In the genomic region with DNA sequence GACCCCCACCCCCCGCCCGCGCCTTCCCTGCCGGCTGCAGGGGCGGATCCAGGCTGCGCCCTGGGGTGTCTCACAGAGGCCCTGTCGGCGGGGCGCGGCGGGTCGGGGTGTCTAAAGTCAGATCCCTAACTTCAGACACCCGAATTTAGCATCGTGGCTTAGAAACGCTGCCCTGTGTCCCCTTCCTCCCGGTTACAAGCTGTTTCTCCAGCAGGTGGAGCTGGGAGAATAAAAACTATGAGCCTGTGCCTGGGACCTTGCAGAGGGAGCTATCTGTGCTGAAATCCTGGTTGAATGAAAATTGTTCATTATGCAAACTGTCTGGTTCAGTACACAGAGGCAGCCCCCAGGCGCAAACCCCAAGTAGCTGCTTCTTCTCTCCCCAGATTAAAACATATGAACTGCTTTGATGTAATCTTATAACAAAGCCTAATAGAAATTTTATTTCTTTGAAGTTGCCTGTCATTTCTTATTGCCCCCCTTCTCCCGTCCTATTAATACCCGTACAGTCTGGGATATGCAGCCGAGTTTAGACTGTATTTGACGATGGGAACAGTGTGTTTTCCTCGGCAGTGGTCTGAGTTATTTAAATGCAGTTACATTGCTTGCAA, we compare ENCODE assay signal across 8 cellular contexts.
A peak's percentile ranks its signal among the peaks of the same experiment; 100 is the strongest.
DNase-seq lines count a peak whose midpoint lies in the region; ATAC-seq, FAIRE-seq and TF ChIP-seq lines count a peak whose summit lies in the region.

No MANE protein-coding gene starts in this region.

- TF ChIP-seq RAD21 in K562 (CRISPR knock-in tag; conservative IDR thresholded peaks at IDR 0.05 in 1 of 2, IDR thresholded peaks at IDR 0.05 in 1 of 2), result peak; percentile 71 to 84

- no peak for TF ChIP-seq EP300 in K562 (IDR thresholded peaks at IDR 0.05; ENCODE audit: low read length)

- ATAC-seq in K562 (peak; percentile 92), sciatic nerve (peak; percentile 93), HG02642 (IDR thresholded peaks at IDR 0.05; ENCODE audit: poor library complexity, unreplicated experiment) (no peak), GM21529 (IDR thresholded peaks at IDR 0.05; ENCODE audit: unreplicated experiment) (no peak)

- H3K9me3 ChIP-seq in K562 (replicated peaks; ENCODE audit: control insufficient read depth, insufficient read depth, low read depth, low read length), result no peaks in the 10 kb centered on the region
- H3K9me3 ChIP-seq in iPS DF 6.9 (ENCODE audit: control insufficient read depth, insufficient read depth, low read length), result no peaks in the 10 kb centered on the region

- H3K9ac ChIP-seq in K562 (ENCODE audit: insufficient read depth in 1 of 2, low read depth in 2 of 2, low read length in 2 of 2), result no peak overlapping the region

- 11% methylated on average over 8 of the region's 22 CpGs for WGBS in K562 (ENCODE audit: insufficient coverage, low coverage, missing lambda C conversion rate)
- WGBS in iPS DF 6.9 (ENCODE audit: insufficient coverage, insufficient read length), result no CpG with 5 or more reads among the region's 22 CpGs

- H2AFZ ChIP-seq in K562 (ENCODE audit: low read depth, low read length), result no peak overlapping the region

- no peak overlapping the region for H3K4me2 ChIP-seq in K562 (ENCODE audit: insufficient read depth, low read length)

- no peaks in the 10 kb centered on the region for H3K36me3 ChIP-seq in K562 (ENCODE audit: control insufficient read depth, insufficient read depth, low read length)
- no peaks in the 10 kb centered on the region for H3K36me3 ChIP-seq in iPS DF 6.9 (ENCODE audit: control insufficient read depth, insufficient read depth, low read length)

- no peaks in the 10 kb centered on the region for H3K9me1 ChIP-seq in K562 (ENCODE audit: control insufficient read depth, insufficient read depth, low read length)

- POLR2A ChIA-PET in K562 (lab: Yijun Ruan, JAX), result interaction anchor here (0.6 to 0.9 kb wide), 2 partner anchors 16 to 83 kb away, joined by 3 read pairs; no protein-coding TSS in a partner anchor

- H3K4me1 ChIP-seq in K562 (replicated peaks in 1 of 2; ENCODE audit: control insufficient read depth in 2 of 2, insufficient read depth in 2 of 2, low read length in 2 of 2) (peaks cover 0 to 16% of the 10 kb centered on the region in 2 experiments; a peak in 3 of 5 replicates), iPS DF 6.9 (ENCODE audit: control insufficient read depth, insufficient read depth, low read length) (no peaks in the 10 kb centered on the region; the same call in 1 of the 2 replicates)

- no TSS peak for BruUV-seq in K562 (replicated peaks; lab: Mats Ljungman, UMichigan)

- intact Hi-C loops in K562 (cut with micrococcal nuclease), result loop anchor here (2.0 to 5.0 kb wide), 2 partner anchors 122 to 138 kb away; a partner anchor contains a TSS
- intact Hi-C loops in sciatic nerve (cut with DNase I), result loop anchor here (5.0 to 10.0 kb wide), 2 partner anchors 116 to 333 kb away; a partner anchor contains a TSS

- FAIRE-seq in K562 (lab: Jason Lieb, UNC), result peak; percentile 79

- TF ChIP-seq POLR2A in K562 (conservative IDR thresholded peaks at IDR 0.05), result no peak

- no peaks in the 10 kb centered on the region for H4K20me1 ChIP-seq in K562 (replicated peaks; ENCODE audit: control insufficient read depth, insufficient read depth, low read length)

- TF ChIP-seq CTCF in K562 (IDR thresholded peaks at IDR 0.05 in 2 of 3, conservative IDR thresholded peaks at IDR 0.05 in 1 of 3; ENCODE audit: insufficient read depth in 2 of 3, low read depth in 1 of 3, low read length in 3 of 3), result peak; percentile 58 to 77 (median 75)

- DNase-seq in GF-D8 (lab: John Stamatoyannopoulos, UW), result peak; percentile 2
- peak; percentile 56 for DNase-seq in MV-4-11 (lab: John Stamatoyannopoulos, UW)
- DNase-seq in SK-N-DZ (ENCODE audit: low spot score), result peak; percentile 83
- DNase-seq in K562 (ENCODE audit: extremely low read depth in 1 of 4, low spot score in 3 of 4), result peak; percentile 26 to 68 (median 44)
- DNase-seq in iPS DF 6.9 (ENCODE audit: low read depth, low spot score), result peak; percentile 39
- peak; percentile 72 for DNase-seq in sciatic nerve (ENCODE audit: low spot score)

- in situ Hi-C loops in K562 (cut with MboI), result loop anchor here (5.0 to 25.0 kb wide), 2 partner anchors 123 to 328 kb away; a partner anchor contains a TSS

- H3K27me3 ChIP-seq in K562 (ENCODE audit: control insufficient read depth in 2 of 2, insufficient read depth in 2 of 2, low read length in 2 of 2) (peaks cover 21 to 36% of the 10 kb centered on the region in 2 experiments; a peak in 4 of 5 replicates), iPS DF 6.9 (ENCODE audit: control insufficient read depth, insufficient read depth, low read length) (peaks cover 52% of the 10 kb centered on the region)

- H3K27ac ChIP-seq in K562 (ENCODE audit: extremely low read depth, low read depth, low read length) (no peak overlapping the region), iPS DF 6.9 (ENCODE audit: low read length) (no peak overlapping the region)

- CTCF ChIA-PET in K562 (lab: Yijun Ruan, JAX; ENCODE audit: low intra/inter-chr PET ratio), result interaction anchor here (0.7 to 1.3 kb wide), 4 partner anchors 117 to 336 kb away, joined by 3 to 6 read pairs (median 4); a partner anchor contains a TSS

- H3K4me3 ChIP-seq in K562 (no peak overlapping the region), iPS DF 6.9 (ENCODE audit: low read length) (no peak overlapping the region)

- H3K79me2 ChIP-seq in K562 (ENCODE audit: control insufficient read depth, insufficient read depth, low read length), result no peaks in the 10 kb centered on the region

TF ChIP-seq in K562, 482 proteins besides CTCF, POLR2A, EP300 and RAD21 (continues in another document):
- TF ChIP-seq, protein P1, sequence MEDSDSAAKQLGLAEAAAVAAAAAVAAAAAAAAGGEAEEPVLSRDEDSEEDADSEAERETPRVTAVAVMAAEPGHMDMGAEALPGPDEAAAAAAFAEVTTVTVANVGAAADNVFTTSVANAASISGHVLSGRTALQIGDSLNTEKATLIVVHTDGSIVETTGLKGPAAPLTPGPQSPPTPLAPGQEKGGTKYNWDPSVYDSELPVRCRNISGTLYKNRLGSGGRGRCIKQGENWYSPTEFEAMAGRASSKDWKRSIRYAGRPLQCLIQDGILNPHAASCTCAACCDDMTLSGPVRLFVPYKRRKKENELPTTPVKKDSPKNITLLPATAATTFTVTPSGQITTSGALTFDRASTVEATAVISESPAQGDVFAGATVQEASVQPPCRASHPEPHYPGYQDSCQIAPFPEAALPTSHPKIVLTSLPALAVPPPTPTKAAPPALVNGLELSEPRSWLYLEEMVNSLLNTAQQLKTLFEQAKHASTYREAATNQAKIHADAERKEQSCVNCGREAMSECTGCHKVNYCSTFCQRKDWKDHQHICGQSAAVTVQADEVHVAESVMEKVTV (CRISPR knock-in tag; IDR thresholded peaks at IDR 0.05), result peak; percentile 48; the same call in 1 of the 2 replicates
- TF ChIP-seq SIN3A (IDR thresholded peaks at IDR 0.05; ENCODE audit: borderline replicate concordance in 2 of 2, control insufficient read depth in 1 of 2, low read depth in 2 of 2, low read length in 2 of 2) (no peak), SMC3 (conservative IDR thresholded peaks at IDR 0.05; ENCODE audit: insufficient read depth, low read depth, low read length) (peak; percentile 79), CHCHD3 (CRISPR knock-in tag; IDR thresholded peaks at IDR 0.05) (no peak), ARID2 (IDR thresholded peaks at IDR 0.05) (0 out of 2 replicates have a peak, but pooled peaks have one; percentile 58), STAG1 (CRISPR knock-in tag; IDR thresholded peaks at IDR 0.05; ENCODE audit: borderline replicate concordance) (peak; percentile 53; the same call in 1 of the 2 replicates)
- TF ChIP-seq, protein P2, sequence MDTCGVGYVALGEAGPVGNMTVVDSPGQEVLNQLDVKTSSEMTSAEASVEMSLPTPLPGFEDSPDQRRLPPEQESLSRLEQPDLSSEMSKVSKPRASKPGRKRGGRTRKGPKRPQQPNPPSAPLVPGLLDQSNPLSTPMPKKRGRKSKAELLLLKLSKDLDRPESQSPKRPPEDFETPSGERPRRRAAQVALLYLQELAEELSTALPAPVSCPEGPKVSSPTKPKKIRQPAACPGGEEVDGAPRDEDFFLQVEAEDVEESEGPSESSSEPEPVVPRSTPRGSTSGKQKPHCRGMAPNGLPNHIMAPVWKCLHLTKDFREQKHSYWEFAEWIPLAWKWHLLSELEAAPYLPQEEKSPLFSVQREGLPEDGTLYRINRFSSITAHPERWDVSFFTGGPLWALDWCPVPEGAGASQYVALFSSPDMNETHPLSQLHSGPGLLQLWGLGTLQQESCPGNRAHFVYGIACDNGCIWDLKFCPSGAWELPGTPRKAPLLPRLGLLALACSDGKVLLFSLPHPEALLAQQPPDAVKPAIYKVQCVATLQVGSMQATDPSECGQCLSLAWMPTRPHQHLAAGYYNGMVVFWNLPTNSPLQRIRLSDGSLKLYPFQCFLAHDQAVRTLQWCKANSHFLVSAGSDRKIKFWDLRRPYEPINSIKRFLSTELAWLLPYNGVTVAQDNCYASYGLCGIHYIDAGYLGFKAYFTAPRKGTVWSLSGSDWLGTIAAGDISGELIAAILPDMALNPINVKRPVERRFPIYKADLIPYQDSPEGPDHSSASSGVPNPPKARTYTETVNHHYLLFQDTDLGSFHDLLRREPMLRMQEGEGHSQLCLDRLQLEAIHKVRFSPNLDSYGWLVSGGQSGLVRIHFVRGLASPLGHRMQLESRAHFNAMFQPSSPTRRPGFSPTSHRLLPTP (IDR thresholded peaks at IDR 0.05; ENCODE audit: borderline replicate concordance, extremely low read depth, insufficient read length), result no peak
- TF ChIP-seq, protein P3, sequence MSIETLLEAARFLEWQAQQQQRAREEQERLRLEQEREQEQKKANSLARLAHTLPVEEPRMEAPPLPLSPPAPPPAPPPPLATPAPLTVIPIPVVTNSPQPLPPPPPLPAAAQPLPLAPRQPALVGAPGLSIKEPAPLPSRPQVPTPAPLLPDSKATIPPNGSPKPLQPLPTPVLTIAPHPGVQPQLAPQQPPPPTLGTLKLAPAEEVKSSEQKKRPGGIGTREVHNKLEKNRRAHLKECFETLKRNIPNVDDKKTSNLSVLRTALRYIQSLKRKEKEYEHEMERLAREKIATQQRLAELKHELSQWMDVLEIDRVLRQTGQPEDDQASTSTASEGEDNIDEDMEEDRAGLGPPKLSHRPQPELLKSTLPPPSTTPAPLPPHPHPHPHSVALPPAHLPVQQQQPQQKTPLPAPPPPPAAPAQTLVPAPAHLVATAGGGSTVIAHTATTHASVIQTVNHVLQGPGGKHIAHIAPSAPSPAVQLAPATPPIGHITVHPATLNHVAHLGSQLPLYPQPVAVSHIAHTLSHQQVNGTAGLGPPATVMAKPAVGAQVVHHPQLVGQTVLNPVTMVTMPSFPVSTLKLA (conservative IDR thresholded peaks at IDR 0.05), result no peak

Comparison
In these comparisons a context has a peak if more than half of its experiments do, and no peak if none do; other contexts are left out.
1. DNase-seq: peak in every context shown above with its lines; median percentile 83 in SK-N-DZ; 72 in sciatic nerve; 56 in MV-4-11; 44 in K562; 39 in iPS DF 6.9; 2 in GF-D8.
2. ATAC-seq: peak in K562 (single experiment) and sciatic nerve (single experiment); none in HG02642 (single experiment) and GM21529 (single experiment).